ENCODE assay signal across 23 cellular contexts in the genomic region with DNA sequence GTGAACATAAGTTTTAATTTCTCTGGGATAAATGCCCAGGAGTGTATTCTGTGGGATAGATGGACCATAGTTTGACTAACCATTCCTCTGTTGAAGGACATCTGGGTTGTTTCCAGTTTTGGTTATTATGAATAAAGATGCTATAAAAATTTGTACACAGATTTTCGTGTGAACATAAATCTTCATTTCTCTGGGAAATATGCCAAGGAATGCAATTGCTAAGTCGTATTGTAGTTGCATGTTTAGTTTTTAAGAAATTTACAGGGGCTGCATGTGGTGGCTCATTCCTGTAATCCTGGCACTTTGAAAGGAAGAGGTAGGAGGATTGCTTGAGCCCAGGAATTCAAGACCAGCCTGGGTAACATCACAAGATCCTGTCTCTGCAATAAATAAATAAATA. TPM values are rescaled to one million over a fixed set of nuclear protein-coding genes. Genes with fewer than 3 reads are reported as not detected.
DNase-seq lines count a peak whose midpoint lies in the region; ATAC-seq and TF ChIP-seq lines count a peak whose summit lies in the region.
"Had no signal": no experiment of that assay in that cellular context is flagged by ENCODE, and none has a peak within 500 bp of the region (broad histone marks: within the 10 kb centered on the region; RNA-seq: fewer than 3 reads in every experiment).

No MANE protein-coding gene starts in this region.

- H3K36me3 Mint-ChIP-seq in mesothelial cell of epicardium (no peaks in the 10 kb centered on the region), endodermal cell (ENCODE audit: low read depth) (no peaks in the 10 kb centered on the region)
- no peaks in the 10 kb centered on the region for H3K36me3 Mint-ChIP-seq in activated T-cell treated with anti-CD3 and anti-CD28 coated beads, Interleukin-2, amount 50 U/mL, for 4 hours (ENCODE audit: insufficient read depth)

- H3K9ac ChIP-seq in endodermal cell (ENCODE audit: extremely low read depth, low read length, poor library complexity, severe bottlenecking), result no peak overlapping the region
- H3K9ac ChIP-seq: KMS-11 had no signal

- H3K9me3 ChIP-seq in endodermal cell (ENCODE audit: control insufficient read depth, low read length), result no peaks in the 10 kb centered on the region
- H3K9me3 ChIP-seq: adrenal gland, right atrium auricular region, SJCRH30, upper lobe of right lung had no signal

- peaks cover 5% of the 10 kb centered on the region for H3K27me3 Mint-ChIP-seq in mesothelial cell of epicardium (ENCODE audit: low read depth)
- H3K27me3 Mint-ChIP-seq in activated T-cell treated with anti-CD3 and anti-CD28 coated beads, Interleukin-2, amount 50 U/mL, for 4 hours (ENCODE audit: low read depth), result no peaks in the 10 kb centered on the region
- H3K27me3 Mint-ChIP-seq in endodermal cell (ENCODE audit: insufficient read depth), result peaks cover 9% of the 10 kb centered on the region
- H3K27me3 Mint-ChIP-seq: central memory CD8-positive, alpha-beta T cell had no signal

- H3K4me3 ChIP-seq in BJ (ENCODE audit: low read depth, low read length) (no peak overlapping the region), endodermal cell (ENCODE audit: low read length) (no peak overlapping the region)
- H3K4me3 ChIP-seq: adrenal gland, right atrium auricular region, SJCRH30, upper lobe of right lung had no signal

- WGBS in endodermal cell (ENCODE audit: insufficient coverage in 1 of 2, insufficient read length in 1 of 2), 2 experiments, result 81 to 82% methylated on average over 2 of the region's 2 CpGs

- no peak overlapping the region for H3K4me3 Mint-ChIP-seq in mesothelial cell of epicardium
- H3K4me3 Mint-ChIP-seq in activated T-cell treated with anti-CD3 and anti-CD28 coated beads, Interleukin-2, amount 50 U/mL, for 4 hours, result no peak overlapping the region
- no peak overlapping the region for H3K4me3 Mint-ChIP-seq in endodermal cell
- H3K4me3 Mint-ChIP-seq: central memory CD8-positive, alpha-beta T cell; H9 had no signal

- DNase-seq in BJ (ENCODE audit: low read depth) (peak; percentile 57), M059J (ENCODE audit: low read depth) (peak; percentile 56), dedifferentiated amniotic fluid mesenchymal stem cell (ENCODE audit: extremely low spot score) (peak; percentile 83), mesothelial cell of epicardium (ENCODE audit: low spot score in 2 of 2, unreplicated experiment in 2 of 2) (no peak), endodermal cell (no peak), DMS53 treated with DMSO at 0.1 percent for 48 hours (lab: John Stamatoyannopoulos, UW; ENCODE audit: unreplicated experiment) (no peak)
- DNase-seq in activated T-cell treated with anti-CD3 and anti-CD28 coated beads, Interleukin-2, amount 50 U/mL, for 4 hours, result no peak
- DNase-seq: activated CD4-positive, alpha-beta T cell treated with anti-CD3 and anti-CD28 coated beads for 1 hour; activated effector memory CD4-positive, alpha-beta T cell treated with Interleukin-2 at 50 U/mL for 16 hours; H9; left colon; NCI-H748 treated with DMSO at 0.1 percent for 48 hours; OCI-M1; SJCRH30; stimulated activated naive CD8-positive, alpha-beta T cell treated with anti-CD3 and anti-CD28 coated beads, Interleukin-15, Interleukin-2, amounts not matched to agents 100 U/mL and 50 U/mL, for 24 hours; upper lobe of right lung had no signal

- H3K27me3 ChIP-seq in BJ (ENCODE audit: control insufficient read depth, insufficient read depth, low read length) (peaks cover 2% of the 10 kb centered on the region; the same call in 1 of the 2 replicates), endodermal cell (ENCODE audit: control insufficient read depth, insufficient read depth, low read length, poor library complexity, severe bottlenecking) (no peaks in the 10 kb centered on the region)
- H3K27me3 ChIP-seq: adrenal gland, right atrium auricular region, SJCRH30, upper lobe of right lung had no signal

- no peak overlapping the region for H3K27ac ChIP-seq in endodermal cell (ENCODE audit: low read depth, low read length)
- H3K27ac ChIP-seq: adrenal gland, KMS-11, right atrium auricular region, SJCRH30, upper lobe of right lung had no signal

- H3K4me1 ChIP-seq in endodermal cell (ENCODE audit: control insufficient read depth, insufficient read depth, low read length), result no peaks in the 10 kb centered on the region
- H3K4me1 ChIP-seq: right atrium auricular region, SJCRH30 had no signal

- TF ChIP-seq CTCF in BJ (IDR thresholded peaks at IDR 0.05; ENCODE audit: insufficient read depth, low read depth, low read length) (no peak), mesothelial cell of epicardium (IDR thresholded peaks at IDR 0.05; ENCODE audit: unreplicated experiment) (no peak), endodermal cell (conservative IDR thresholded peaks at IDR 0.05) (no peak)

- H3K36me3 ChIP-seq in BJ (ENCODE audit: control insufficient read depth, insufficient read depth, low read length) (no peaks in the 10 kb centered on the region), endodermal cell (ENCODE audit: control insufficient read depth, insufficient read depth, low read length) (no peaks in the 10 kb centered on the region)
- H3K36me3 ChIP-seq: adrenal gland, right atrium auricular region, SJCRH30, upper lobe of right lung had no signal

- CTCF ChIA-PET in BJ (lab: Yijun Ruan, JAX), result interaction anchor here (1.1 kb wide), 1 partner anchor 18 kb away, joined by 3 read pairs; a partner anchor contains a TSS

- H3K4me1 Mint-ChIP-seq in mesothelial cell of epicardium (peaks cover 7% of the 10 kb centered on the region), endodermal cell (no peaks in the 10 kb centered on the region)
- H3K4me1 Mint-ChIP-seq in activated T-cell treated with anti-CD3 and anti-CD28 coated beads, Interleukin-2, amount 50 U/mL, for 4 hours (ENCODE audit: low read depth), result peaks cover 2% of the 10 kb centered on the region
- H3K4me1 Mint-ChIP-seq: central memory CD8-positive, alpha-beta T cell; H9 had no signal

- POLR2A ChIA-PET in BJ (lab: Charles Lee), result no interaction called here

- ATAC-seq in activated T-cell treated with anti-CD3 and anti-CD28 coated beads, Interleukin-2, amount 50 U/mL, for 4 hours, result no peak
- no peak for ATAC-seq in HG03469 (IDR thresholded peaks at IDR 0.05; ENCODE audit: unreplicated experiment)
- ATAC-seq: left colon; stimulated activated naive CD8-positive, alpha-beta T cell treated with anti-CD3 and anti-CD28 coated beads, Interleukin-15, Interleukin-2, amounts not matched to agents 100 U/mL and 50 U/mL, for 24 hours; upper lobe of right lung had no signal

- H3K27ac Mint-ChIP-seq in mesothelial cell of epicardium (peak overlapping the region; percentile 92), endodermal cell (no peak overlapping the region)
- H3K27ac Mint-ChIP-seq: H9 had no signal

- H3K9me3 Mint-ChIP-seq in mesothelial cell of epicardium (no peaks in the 10 kb centered on the region), endodermal cell (no peaks in the 10 kb centered on the region)
- H3K9me3 Mint-ChIP-seq in activated T-cell treated with anti-CD3 and anti-CD28 coated beads, Interleukin-2, amount 50 U/mL, for 4 hours, result no peaks in the 10 kb centered on the region
- H3K9me3 Mint-ChIP-seq: central memory CD8-positive, alpha-beta T cell; H9 had no signal

RNA-seq across cellular contexts. Expression of a gene that starts 6.9 kb away (rescaled TPM):
- 0.05 and 0.23 TPM in 2 replicates for polyA plus RNA-seq in BJ (2011; rRNA removed)
- 0.05 and 0.14 TPM in 2 replicates for polyA minus RNA-seq in BJ (2011; rRNA and poly(A)+ RNA removed)
- total RNA-seq in M059J (2014; rRNA removed; shearing (Covaris generic)), result 0.02 and 0.07 TPM in 2 replicates
- total RNA-seq in mesothelial cell of epicardium (0.53 to 0.79 TPM (median 0.76 TPM) in 3 replicates), endodermal cell (under 1 TPM in 1 of 2 donors, not detected in 1; 0.09 TPM)
- total RNA-seq in activated T-cell treated with anti-CD3 and anti-CD28 coated beads, Interleukin-2, amount 50 U/mL, for 4 hours, result under 1 TPM; 0.05 to 0.61 (median 0.05) TPM
- polyA plus RNA-seq in endodermal cell (2013, experiment 1 of 2), result 0.50 TPM
- polyA plus RNA-seq in endodermal cell (2013, experiment 2 of 2), result not detected
- polyA plus RNA-seq: AG04450 had no signal

RNA-seq across cellular contexts. Expression of a gene that starts 18.6 kb away (rescaled TPM):
- polyA plus RNA-seq in BJ (2011; rRNA removed), result not detected in 2 replicates
- polyA minus RNA-seq in BJ (2011; rRNA and poly(A)+ RNA removed), result not detected in 2 replicates
- total RNA-seq in M059J (2014; rRNA removed; shearing (Covaris generic)), result not detected in 2 replicates
- 0.16 TPM in 1 of 3 replicates, not detected in the others for total RNA-seq in mesothelial cell of epicardium
- not detected for total RNA-seq in activated T-cell treated with anti-CD3 and anti-CD28 coated beads, Interleukin-2, amount 50 U/mL, for 4 hours
- total RNA-seq in endodermal cell, result 1 to 10 TPM in 1 of 2 donors, under 1 TPM in 1; 0.22 to 1.0 TPM
- 0.46 TPM for polyA plus RNA-seq in endodermal cell (2013, experiment 1 of 2)
- 0.46 TPM for polyA plus RNA-seq in endodermal cell (2013, experiment 2 of 2)
- total RNA-seq: H9, left colon, mononuclear cell, right atrium auricular region, SJCRH30 had no signal
- polyA plus RNA-seq: AG04450 had no signal

RNA-seq across cellular contexts. Expression of a gene that starts 24.5 kb away (rescaled TPM):
- 104 and 166 TPM in 2 replicates for polyA plus RNA-seq in BJ (2011; rRNA removed)
- 127 and 193 TPM in 2 replicates for polyA minus RNA-seq in BJ (2011; rRNA and poly(A)+ RNA removed)
- 31.6 and 37.8 TPM in 2 replicates for total RNA-seq in M059J (2014; rRNA removed; shearing (Covaris generic))
- 134 to 142 TPM (median 136 TPM) in 3 replicates for total RNA-seq in mesothelial cell of epicardium
- 10 to 100 TPM; 42.8 to 58.0 (median 52.7) TPM for total RNA-seq in activated T-cell treated with anti-CD3 and anti-CD28 coated beads, Interleukin-2, amount 50 U/mL, for 4 hours
- total RNA-seq in endodermal cell, result 100 to 1,000 TPM in 1 of 2 donors, 10 to 100 TPM in 1; 66.8 to 123 TPM
- polyA plus RNA-seq in endodermal cell (2013, experiment 1 of 2), result 44.8 TPM
- 37.9 TPM for polyA plus RNA-seq in endodermal cell (2013, experiment 2 of 2)

RNA-seq across cellular contexts. Expression of a gene that starts 43.7 kb away (rescaled TPM):
- polyA plus RNA-seq in BJ (2011; rRNA removed), result not detected in 2 replicates
- polyA minus RNA-seq in BJ (2011; rRNA and poly(A)+ RNA removed), result not detected in 2 replicates
- not detected in 2 replicates for total RNA-seq in M059J (2014; rRNA removed; shearing (Covaris generic))
- total RNA-seq in mesothelial cell of epicardium, result 0.29 to 0.64 TPM (median 0.54 TPM) in 3 replicates
- under 1 TPM; 0.11 to 0.24 (median 0.23) TPM for total RNA-seq in activated T-cell treated with anti-CD3 and anti-CD28 coated beads, Interleukin-2, amount 50 U/mL, for 4 hours
- 10 to 100 TPM; 70.2 to 83.1 TPM for total RNA-seq in endodermal cell
- polyA plus RNA-seq in endodermal cell (2013, experiment 1 of 2), result 11.8 TPM
- polyA plus RNA-seq in endodermal cell (2013, experiment 2 of 2), result 12.1 TPM
- total RNA-seq: right atrium auricular region, upper lobe of right lung had no signal
- polyA plus RNA-seq: AG04450 had no signal

Comparison
In these comparisons a context has a peak if more than half of its experiments do, and no peak if none do; other contexts are left out.
1. DNase-seq: peak in BJ (single experiment), M059J (single experiment) and dedifferentiated amniotic fluid mesenchymal stem cell (single experiment); none in mesothelial cell of epicardium (0 of 2), activated T-cell treated with anti-CD3 and anti-CD28 coated beads, Interleukin-2, amount 50 U/mL, for 4 hours (single experiment), endodermal cell (single experiment) and DMS53 treated with DMSO at 0.1 percent for 48 hours (single experiment).